10 cellular contexts compared by ENCODE assay signal in the genomic region with DNA sequence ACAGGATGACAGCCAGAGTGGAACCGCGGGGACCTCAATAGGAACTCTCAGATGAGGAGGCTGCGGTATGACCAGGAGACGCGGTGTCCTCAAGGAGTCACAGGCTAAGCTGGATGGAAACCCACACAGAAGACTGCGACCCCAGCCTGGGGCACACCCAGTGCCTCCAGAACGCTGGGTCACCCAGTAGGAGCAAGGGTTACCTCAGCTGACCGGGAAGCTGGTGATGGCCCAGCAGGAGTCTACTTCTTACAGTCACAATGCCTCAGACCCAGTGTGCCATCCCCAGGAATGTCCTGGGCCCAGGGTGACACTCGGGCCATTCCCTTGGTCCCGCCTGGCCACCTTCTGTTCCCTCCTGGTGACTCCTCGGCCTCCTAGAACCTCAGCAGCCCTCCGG. TPM values are rescaled to one million over a fixed set of nuclear protein-coding genes. Genes with fewer than 3 reads are reported as not detected.
"Had no signal": no experiment of that assay in that cellular context is flagged by ENCODE, and none has a peak within 500 bp of the region (broad histone marks: within the 10 kb centered on the region; RNA-seq: fewer than 3 reads in every experiment).

No MANE protein-coding gene starts in this region.

- ATAC-seq: HCT116, K562 had no signal

- H3K4me3 ChIP-seq: GM23248, HAP-1, K562 had no signal

- H3K36me3 ChIP-seq: HAP-1 had no signal

- H3K9ac ChIP-seq: GM23248 had no signal

- FAIRE-seq: HTR-8/SVneo, K562 had no signal

- DNase-seq: GM23248, GOT3, H7, IMR-90, KG1 had no signal

- H3K9me3 ChIP-seq: HAP-1 had no signal

- H3K27ac ChIP-seq: GM23248 had no signal

RNA-seq across cellular contexts. Expression of gene CNPY1, which starts 29.9 kb away (rescaled TPM):
- total RNA-seq: GM23248, HT-29, IMR-90, K562 had no signal
- polyA plus RNA-seq: GM23248, IMR-90, K562 had no signal

RNA-seq across cellular contexts. Expression of gene EN2, which starts 58.5 kb away (rescaled TPM):
- total RNA-seq: GM23248, H7, HT-29, IMR-90 had no signal
- polyA plus RNA-seq: GM23248, IMR-90 had no signal
